ENCODE assay signal across 16 cellular contexts in the genomic region with DNA sequence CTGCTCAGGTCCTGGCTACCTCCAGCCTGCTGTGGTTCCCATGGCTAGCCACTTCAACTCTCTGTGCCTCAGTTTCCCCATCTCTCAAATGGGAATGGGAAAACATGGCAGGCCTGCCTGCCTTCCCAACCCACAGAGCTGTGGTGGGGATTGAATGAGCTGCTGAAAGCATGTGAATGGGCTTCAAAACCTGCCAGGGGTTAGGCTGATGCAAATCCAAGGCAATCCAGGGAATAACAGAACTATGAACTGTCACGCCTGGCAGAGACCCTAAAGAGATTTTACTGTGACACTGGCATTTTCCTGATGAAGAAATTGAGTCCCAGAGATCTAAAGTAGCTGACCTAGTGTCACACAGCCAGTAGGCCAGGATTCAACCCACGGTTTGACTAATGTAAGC.
"Had no signal": no experiment of that assay in that cellular context is flagged by ENCODE, and none has a peak within 500 bp of the region (broad histone marks: within the 10 kb centered on the region; RNA-seq: fewer than 3 reads in every experiment).

No MANE protein-coding gene starts in this region.

- H3K4me1 ChIP-seq: gastrocnemius medialis, left lung, right atrium auricular region, stomach had no signal

- DNase-seq: activated CD4-positive, alpha-beta T cell treated with anti-CD3 and anti-CD28 coated beads, Interleukin-2, amount 50 U/mL, for 48 hours; aorta; cortex of kidney; effector CD8-positive, alpha-beta T cell; gastrocnemius medialis; left lung; small intestine; stomach had no signal

- H3K27me3 ChIP-seq: cardiac muscle cell, gastrocnemius medialis, left lung, right atrium auricular region, stomach had no signal

- H2AFZ ChIP-seq: parathyroid adenoma had no signal

- H3K9me3 ChIP-seq: gastrocnemius medialis, left lung, right atrium auricular region, stomach, thoracic aorta had no signal

- H3K36me3 ChIP-seq: cardiac muscle cell, gastrocnemius medialis, left lung, right atrium auricular region, stomach, thoracic aorta had no signal

- H3K27ac ChIP-seq: cardiac muscle cell, gastrocnemius medialis, left lung, parathyroid adenoma, right atrium auricular region, stomach, thoracic aorta had no signal

- H3K9me3 Mint-ChIP-seq: activated naive CD8-positive, alpha-beta T cell treated with anti-CD3 and anti-CD28 coated beads, Interleukin-2, amount 10 ng/mL, durations not matched to agents 7 days and 5 days; neural crest cell had no signal

- H3K9ac ChIP-seq: parathyroid adenoma had no signal

- H3K4me3 Mint-ChIP-seq: activated naive CD8-positive, alpha-beta T cell treated with anti-CD3 and anti-CD28 coated beads, Interleukin-2, amount 10 ng/mL, durations not matched to agents 7 days and 5 days; neural crest cell had no signal

- H3K4me1 Mint-ChIP-seq: neural crest cell had no signal

- H3K27me3 Mint-ChIP-seq: activated naive CD8-positive, alpha-beta T cell treated with anti-CD3 and anti-CD28 coated beads, Interleukin-2, amount 10 ng/mL, durations not matched to agents 7 days and 5 days had no signal

- H3K4me3 ChIP-seq: cardiac muscle cell, gastrocnemius medialis, left lung, right atrium auricular region, stomach, thoracic aorta had no signal

- ATAC-seq: activated CD4-positive, CD25-positive, alpha-beta regulatory T cell treated with anti-CD3 and anti-CD28 coated beads, Interleukin-2, amount 50 U/mL, for 24 hours; gastrocnemius medialis; left lung; SK-N-SH treated with all-trans-retinoic acid at 6 μM for 48 hours had no signal
